27 cellular contexts compared by ENCODE assay signal in genomic region chr3:45173776-45174175, GRCh38. TPM values are rescaled to one million over a fixed set of nuclear protein-coding genes. Genes with fewer than 3 reads are reported as not detected.
"Had no signal": no experiment of that assay in that cellular context is flagged by ENCODE, and none has a peak within 500 bp of the region (broad histone marks: within the 10 kb centered on the region; RNA-seq: fewer than 3 reads in every experiment).

No MANE protein-coding gene starts in this region.

- H3K27me3 ChIP-seq: adrenal gland, body of pancreas, breast epithelium, Peyer's patch, SJSA1 had no signal

- H3K4me3 ChIP-seq: adrenal gland, body of pancreas, breast epithelium, Peyer's patch, SJSA1 had no signal

- H3K9ac ChIP-seq: KMS-11, SK-N-SH had no signal

- DNase-seq: activated CD4-positive, alpha-beta T cell treated with anti-CD3 and anti-CD28 coated beads, Interleukin-2, amount 10 ng/mL, durations not matched to agents 24 days and 14 days; activated CD4-positive, alpha-beta T cell treated with anti-CD3 and anti-CD28 coated beads, Interleukin-2, amount 50 U/mL, for 48 hours; activated CD8-positive, alpha-beta T cell treated with anti-CD3 and anti-CD28 coated beads, Interleukin-2, amount 10 ng/mL, durations not matched to agents 7 days and 5 days; activated gamma-delta T cell treated with Interleukin-2 at 50 U/mL for 16 hours; activated naive CD4-positive, alpha-beta T cell treated with anti-CD3 and anti-CD28 coated beads for 36 hours; activated T-cell treated with anti-CD3 and anti-CD28 coated beads, Interleukin-2, amount 50 U/mL, for 4 hours; adrenal gland; body of pancreas; NCI-H1105; NCI-H1417 treated with DMSO at 0.1 percent for 48 hours; NCI-H187 treated with DMSO at 0.1 percent for 48 hours; NCI-H2081 treated with DMSO at 0.1 percent for 48 hours; NCI-H510A; NCI-H526; NCI-H748 treated with DMSO at 0.1 percent for 48 hours; NK-92 treated with Interleukin-12 subunit alpha and Interleukin-12 subunit beta, amount 100 ng/mL, for 24 hours; PC-3; Peyer's patch; RPMI8226; SHP77 treated with DMSO at 0.1 percent for 48 hours; SK-N-SH had no signal

- H3K4me2 ChIP-seq: KMS-11, SK-N-SH had no signal

- FAIRE-seq: astrocyte, TTC549 had no signal

- H3K4me1 ChIP-seq: adrenal gland, breast epithelium, Peyer's patch had no signal

- H3K9me3 ChIP-seq: adrenal gland, body of pancreas, breast epithelium, Peyer's patch, SJSA1, SK-N-SH had no signal

- H3K36me3 ChIP-seq: adrenal gland, breast epithelium, Peyer's patch, SJSA1 had no signal

- ATAC-seq: activated CD8-positive, alpha-beta T cell treated with anti-CD3 and anti-CD28 coated beads, Interleukin-2, amount 10 ng/mL, durations not matched to agents 7 days and 5 days; activated naive CD4-positive, alpha-beta T cell treated with anti-CD3 and anti-CD28 coated beads, Interleukin-2, amount 50 U/mL, for 72 hours; activated T-cell treated with anti-CD3 and anti-CD28 coated beads, Interleukin-2, amount 50 U/mL, for 4 hours; body of pancreas; PC-3 had no signal

- H3K27ac ChIP-seq: adrenal gland, body of pancreas, breast epithelium, KMS-11, Peyer's patch, SJSA1 had no signal

RNA-seq across cellular contexts. Expression of gene TMEM158, which starts 52.3 kb away (rescaled TPM):
- total RNA-seq: activated naive CD4-positive, alpha-beta T cell treated with anti-CD3 and anti-CD28 coated beads for 36 hours; activated naive CD4-positive, alpha-beta T cell treated with anti-CD3 and anti-CD28 coated beads, Interleukin-2, amount 50 U/mL, for 72 hours had no signal
